24 cellular contexts compared by ENCODE assay signal in genomic region chr16:52463904-52464303, GRCh38.
A peak's percentile ranks its signal among the peaks of the same experiment; 100 is the strongest.
DNase-seq lines count a peak whose midpoint lies in the region; ATAC-seq, FAIRE-seq and TF ChIP-seq lines count a peak whose summit lies in the region.
"Had no signal": no experiment of that assay in that cellular context is flagged by ENCODE, and none has a peak within 500 bp of the region (broad histone marks: within the 10 kb centered on the region; RNA-seq: fewer than 3 reads in every experiment).

No MANE protein-coding gene starts in this region.

- no peak for FAIRE-seq in HepG2 (lab: Jason Lieb, UNC)
- FAIRE-seq: A549, G401.6, GM12892, GM19239, H54 had no signal

- no peak for TF ChIP-seq POLR2A in HepG2 (IDR thresholded peaks at IDR 0.05; ENCODE audit: insufficient read depth in 1 of 2, low read depth in 2 of 2, low read length in 2 of 2)
- TF ChIP-seq POLR2A in right lobe of liver (IDR thresholded peaks at IDR 0.05) = no peak

- H3K4me1 Mint-ChIP-seq in WTC11 = peaks cover 81% of the 10 kb centered on the region
- no peaks in the 10 kb centered on the region for H3K4me1 Mint-ChIP-seq in activated CD8-positive, alpha-beta T cell treated with anti-CD3 and anti-CD28 coated beads for 36 hours (ENCODE audit: low read depth)
- H3K4me1 Mint-ChIP-seq: CD14-positive monocyte had no signal

- no peak overlapping the region for H2BK120ac ChIP-seq in mesendoderm (ENCODE audit: low read depth, low read length)

- ATAC-seq in HepG2 = no peak
- no peak for ATAC-seq in right lobe of liver
- peak; percentile 71 for ATAC-seq in WTC11
- ATAC-seq in activated CD8-positive, alpha-beta T cell treated with anti-CD3 and anti-CD28 coated beads for 36 hours = no peak
- ATAC-seq: A549 had no signal

- no peak overlapping the region for H4K5ac ChIP-seq in mesendoderm (ENCODE audit: low read length)

- H3K36me3 Mint-ChIP-seq in WTC11 = peaks cover 14% of the 10 kb centered on the region
- H3K36me3 Mint-ChIP-seq in activated CD8-positive, alpha-beta T cell treated with anti-CD3 and anti-CD28 coated beads for 36 hours (ENCODE audit: low read depth) = no peaks in the 10 kb centered on the region
- H3K36me3 Mint-ChIP-seq: CD14-positive monocyte had no signal

- H3K27me3 Mint-ChIP-seq in WTC11 (ENCODE audit: low read depth) = no peaks in the 10 kb centered on the region
- H3K27me3 Mint-ChIP-seq in activated CD8-positive, alpha-beta T cell treated with anti-CD3 and anti-CD28 coated beads for 36 hours = no peaks in the 10 kb centered on the region
- H3K27me3 Mint-ChIP-seq: CD4-positive, alpha-beta T cell had no signal

- H3K79me2 ChIP-seq in HepG2 (ENCODE audit: insufficient read depth, low read length) (peaks cover 16% of the 10 kb centered on the region), mesendoderm (ENCODE audit: control insufficient read depth, insufficient read depth, low read length) (no peaks in the 10 kb centered on the region)

- no peaks in the 10 kb centered on the region for H3K27me3 ChIP-seq in HepG2 (ENCODE audit: control insufficient read depth in 1 of 2, insufficient read depth in 2 of 2, low read length in 2 of 2)
- H3K27me3 ChIP-seq in right lobe of liver = no peaks in the 10 kb centered on the region
- H3K27me3 ChIP-seq in mesendoderm (ENCODE audit: insufficient read depth, low read length, poor library complexity) = no peaks in the 10 kb centered on the region
- H3K27me3 ChIP-seq: BE2C; BLaER1 treated with 17β-estradiol and CSF1 and Interleukin-3, amounts not matched to agents 10 nM and 100 nM had no signal

- CTCF ChIA-PET in HepG2 (lab: Yijun Ruan, JAX; ENCODE audit: low intra/inter-chr PET ratio, low total read pairs) = no interaction called here
- CTCF ChIA-PET in WTC11 (lab: Charles Lee) = no interaction called here
- CTCF ChIA-PET in activated CD8-positive, alpha-beta T cell treated with anti-CD3 and anti-CD28 coated beads for 36 hours (lab: Charles Lee) = no interaction called here

- no TSS peak for BruUV-seq in HepG2 (replicated peaks; lab: Mats Ljungman, UMichigan)

- H3K23ac ChIP-seq in mesendoderm (ENCODE audit: low read length) = no peak overlapping the region

- H3K4ac ChIP-seq in mesendoderm (ENCODE audit: low read depth, low read length) = no peak overlapping the region

- H4K8ac ChIP-seq in mesendoderm (ENCODE audit: low read depth, low read length) = no peak overlapping the region

- H2BK5ac ChIP-seq in mesendoderm (ENCODE audit: low read length) = no peak overlapping the region

- in situ Hi-C loops in HepG2 (cut with HindIII; ENCODE audit: extremely low pct_ligation_motif_present, low pct_unique_long_range_greater_than_20kb) = no loop called here

- H2AK5ac ChIP-seq in mesendoderm (ENCODE audit: low read length) = no peak overlapping the region

- intact Hi-C loops in HepG2 (cut with micrococcal nuclease; ENCODE audit: unreplicated experiment) (no loop called here), right lobe of liver (cut with DNase I) (no loop called here)
- intact Hi-C loops in activated CD8-positive, alpha-beta T cell treated with anti-CD3 and anti-CD28 coated beads for 36 hours (cut with micrococcal nuclease) = no loop called here

- H3K9ac ChIP-seq in HepG2 (ENCODE audit: insufficient read depth, low read depth, low read length) (no peak overlapping the region), mesendoderm (ENCODE audit: low read length) (no peak overlapping the region)
- H3K9ac ChIP-seq: BLaER1 treated with 17β-estradiol and CSF1 and Interleukin-3, amounts not matched to agents 10 nM and 100 nM had no signal

- H3K9me3 ChIP-seq in HepG2 (ENCODE audit: low read length) (no peaks in the 10 kb centered on the region), right lobe of liver (no peaks in the 10 kb centered on the region)
- H3K9me3 ChIP-seq: A549; BE2C; BLaER1 treated with 17β-estradiol and CSF1 and Interleukin-3, amounts not matched to agents 10 nM and 100 nM had no signal

- H4K20me1 ChIP-seq in HepG2 (ENCODE audit: insufficient read depth, low read length) = no peaks in the 10 kb centered on the region
- H4K20me1 ChIP-seq: BLaER1 treated with 17β-estradiol and CSF1 and Interleukin-3, amounts not matched to agents 10 nM and 100 nM had no signal

- H3K4me2 ChIP-seq in HepG2 (ENCODE audit: low read depth, low read length) = no peak overlapping the region
- no peak overlapping the region for H3K4me2 ChIP-seq in mesendoderm (ENCODE audit: low read length)
- H3K4me2 ChIP-seq: A549; BLaER1 treated with 17β-estradiol and CSF1 and Interleukin-3, amounts not matched to agents 10 nM and 100 nM had no signal

- no peaks in the 10 kb centered on the region for H3K79me1 ChIP-seq in mesendoderm (ENCODE audit: low read length)

- no peak overlapping the region for H3K56ac ChIP-seq in mesendoderm (ENCODE audit: low read length)

- H3K4me3 ChIP-seq in HepG2 (replicated peaks in 1 of 3; ENCODE audit: insufficient read depth in 1 of 3, low read depth in 2 of 3, low read length in 3 of 3) (no peak overlapping the region), right lobe of liver (no peak overlapping the region), mesendoderm (ENCODE audit: low read length) (no peak overlapping the region)
- H3K4me3 ChIP-seq: A549; BLaER1 treated with 17β-estradiol and CSF1 and Interleukin-3, amounts not matched to agents 10 nM and 100 nM had no signal

- H3K9me3 Mint-ChIP-seq in WTC11 = no peaks in the 10 kb centered on the region
- H3K9me3 Mint-ChIP-seq in activated CD8-positive, alpha-beta T cell treated with anti-CD3 and anti-CD28 coated beads for 36 hours = no peaks in the 10 kb centered on the region
- H3K9me3 Mint-ChIP-seq: CD4-positive, alpha-beta T cell had no signal

- TF ChIP-seq EP300 in HepG2 (IDR thresholded peaks at IDR 0.05; ENCODE audit: low read depth in 2 of 2, low read length in 2 of 2) (no peak), HepG2 (CRISPR knock-in tag; IDR thresholded peaks at IDR 0.05; ENCODE audit: borderline replicate concordance) (no peak)

- no peak overlapping the region for H3K18ac ChIP-seq in mesendoderm (ENCODE audit: low read length)

- H2BK15ac ChIP-seq in mesendoderm (replicated peaks; ENCODE audit: low read depth) = no peak overlapping the region

- DNase-seq in HepG2 (ENCODE audit: low spot score) = no peak
- no peak for DNase-seq in right lobe of liver
- peak; percentile 23 for DNase-seq in WTC11 (ENCODE audit: low spot score)
- DNase-seq in mesendoderm = peak; percentile 10
- no peak for DNase-seq in NCI-H2029 (lab: John Stamatoyannopoulos, UW)
- no peak for DNase-seq in activated CD8-positive, alpha-beta T cell treated with anti-CD3 and anti-CD28 coated beads for 36 hours
- DNase-seq: 8988T; ACHN; AML-193; BE2C; Calu3; CD4-positive, alpha-beta T cell; COR-L47; DMS53; DMS79 treated with DMSO at 0.1 percent for 48 hours; GOT3; HCEC 1CT had no signal

- TF ChIP-seq RAD21 in HepG2 (CRISPR knock-in tag; IDR thresholded peaks at IDR 0.05) = no peak

- TF ChIP-seq CTCF in HepG2 (CRISPR knock-in tag; IDR thresholded peaks at IDR 0.05) (no peak), right lobe of liver (IDR thresholded peaks at IDR 0.05) (no peak), WTC11 (IDR thresholded peaks at IDR 0.05) (no peak)
- no peak for TF ChIP-seq CTCF in activated CD8-positive, alpha-beta T cell treated with anti-CD3 and anti-CD28 coated beads for 36 hours (IDR thresholded peaks at IDR 0.05)

- H3K4me1 ChIP-seq in HepG2 (ENCODE audit: insufficient read depth, low read length) (peaks cover 2% of the 10 kb centered on the region), right lobe of liver (no peaks in the 10 kb centered on the region), mesendoderm (ENCODE audit: control insufficient read depth, low read depth, low read length) (no peaks in the 10 kb centered on the region)
- H3K4me1 ChIP-seq: A549; BLaER1 treated with 17β-estradiol and CSF1 and Interleukin-3, amounts not matched to agents 10 nM and 100 nM had no signal

- H3K4me3 Mint-ChIP-seq in WTC11 = no peak overlapping the region
- no peak overlapping the region for H3K4me3 Mint-ChIP-seq in activated CD8-positive, alpha-beta T cell treated with anti-CD3 and anti-CD28 coated beads for 36 hours
- H3K4me3 Mint-ChIP-seq: CD14-positive monocyte; CD4-positive, alpha-beta T cell had no signal

- peaks cover 2 to 52% of the 10 kb centered on the region in 2 experiments for H3K36me3 ChIP-seq in HepG2 (replicated peaks in 1 of 2; ENCODE audit: control insufficient read depth in 1 of 2, insufficient read depth in 2 of 2, low read length in 2 of 2)
- H3K36me3 ChIP-seq in right lobe of liver = no peaks in the 10 kb centered on the region
- no peaks in the 10 kb centered on the region for H3K36me3 ChIP-seq in mesendoderm (ENCODE audit: control insufficient read depth, insufficient read depth, low read length)
- H3K36me3 ChIP-seq: BE2C had no signal

- WGBS in HepG2 (ENCODE audit: low lambda C conversion rate) = 96% methylated on average over 8 of the region's 8 CpGs
- WGBS in right lobe of liver (ENCODE audit: insufficient coverage, low coverage, low lambda C conversion rate, missing lambda C conversion rate) = 92% methylated on average over 7 of the region's 8 CpGs
- WGBS in mesendoderm (ENCODE audit: extremely low coverage, insufficient coverage, low lambda C conversion rate) = no CpG with 5 or more reads among the region's 8 CpGs

- no peak overlapping the region for H3K27ac Mint-ChIP-seq in WTC11
- no peak overlapping the region for H3K27ac Mint-ChIP-seq in activated CD8-positive, alpha-beta T cell treated with anti-CD3 and anti-CD28 coated beads for 36 hours
- H3K27ac Mint-ChIP-seq: CD14-positive monocyte; CD4-positive, alpha-beta T cell had no signal

- POLR2A ChIA-PET in HepG2 (lab: Yijun Ruan, JAX) = no interaction called here
- POLR2A ChIA-PET in WTC11 (lab: Charles Lee) = interaction anchor here (0.7 kb wide), 1 partner anchor 56 kb away, joined by 3 read pairs; no protein-coding TSS in a partner anchor
- POLR2A ChIA-PET in activated CD8-positive, alpha-beta T cell treated with anti-CD3 and anti-CD28 coated beads for 36 hours (lab: Charles Lee) = no interaction called here

- H2AFZ ChIP-seq in HepG2 (ENCODE audit: low read length) = no peak overlapping the region

- no peak overlapping the region for H3K27ac ChIP-seq in HepG2 (ENCODE audit: extremely low read length, insufficient read depth, low read length)
- no peak overlapping the region for H3K27ac ChIP-seq in right lobe of liver
- H3K27ac ChIP-seq in mesendoderm (ENCODE audit: low read depth, low read length) = no peak overlapping the region
- H3K27ac ChIP-seq: A549; BLaER1 treated with 17β-estradiol and CSF1 and Interleukin-3, amounts not matched to agents 10 nM and 100 nM had no signal

TF ChIP-seq in HepG2, 621 proteins besides CTCF, POLR2A, EP300 and RAD21 (continues in another document):
- TF ChIP-seq POGZ (CRISPR knock-in tag; IDR thresholded peaks at IDR 0.05) (peak; percentile 32; the same call in 1 of the 2 replicates), RBM22 (optimal IDR thresholded peaks at IDR 0.05; ENCODE audit: low read length) (peak; percentile 69), ZNF788 (CRISPR knock-in tag; IDR thresholded peaks at IDR 0.05; ENCODE audit: borderline replicate concordance) (no peak)

TF ChIP-seq in WTC11, 78 proteins besides CTCF, POLR2A, EP300 and RAD21:
- TF ChIP-seq ZNF416 (CRISPR knock-in tag; IDR thresholded peaks at IDR 0.05) (no peak), FOXK1 (CRISPR knock-in tag; IDR thresholded peaks at IDR 0.05) (no peak)

Comparison
In these comparisons a context has a peak if more than half of its experiments do, and no peak if none do; other contexts are left out.
1. DNase-seq: peak in WTC11 (single experiment) and mesendoderm (single experiment); none in HepG2 (single experiment), right lobe of liver (0 of 3), NCI-H2029 (single experiment) and activated CD8-positive, alpha-beta T cell treated with anti-CD3 and anti-CD28 coated beads for 36 hours (single experiment).